Comparison of ENCODE assay signal across 25 cellular contexts in the genomic region with DNA sequence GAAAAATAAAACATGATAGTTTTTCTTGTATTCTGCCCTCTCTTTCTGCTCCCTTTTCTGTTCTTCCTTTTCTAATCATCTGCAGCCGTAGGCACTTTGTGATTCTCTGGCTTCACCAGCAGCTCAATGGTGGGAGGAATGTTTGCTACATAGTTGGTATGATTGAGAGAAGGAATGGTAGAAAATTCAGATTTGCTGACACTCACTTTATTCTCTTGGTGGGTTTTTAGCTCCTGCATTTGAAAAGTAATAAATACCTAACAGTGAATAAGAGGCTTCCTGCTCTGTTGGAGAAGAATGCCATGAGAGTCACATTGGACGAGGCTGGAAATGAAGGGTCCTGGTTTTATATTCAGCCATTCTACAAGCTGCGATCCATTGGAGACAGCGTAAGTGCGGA.
DNase-seq lines count a peak whose midpoint lies in the region; ATAC-seq, FAIRE-seq and TF ChIP-seq lines count a peak whose summit lies in the region.
"Had no signal": no experiment of that assay in that cellular context is flagged by ENCODE, and none has a peak within 500 bp of the region (broad histone marks: within the 10 kb centered on the region; RNA-seq: fewer than 3 reads in every experiment).

No MANE protein-coding gene starts in this region.

- no peak for TF ChIP-seq POLR2A in K562 (conservative IDR thresholded peaks at IDR 0.05)
- no peak for TF ChIP-seq POLR2A in gastroesophageal sphincter (IDR thresholded peaks at IDR 0.05)
- TF ChIP-seq POLR2A in sigmoid colon (IDR thresholded peaks at IDR 0.05): no peak

- CTCF ChIA-PET in K562 (lab: Yijun Ruan, JAX; ENCODE audit: low intra/inter-chr PET ratio): no interaction called here

- peaks cover 14% of the 10 kb centered on the region for H3K36me3 Mint-ChIP-seq in activated naive CD4-positive, alpha-beta T cell treated with anti-CD3 and anti-CD28 coated beads, Interleukin-2, amount 50 U/mL, for 24 hours
- peaks cover 0 to 7% of the 10 kb centered on the region in 2 donors for H3K36me3 Mint-ChIP-seq in activated naive CD4-positive, alpha-beta T cell treated with anti-CD3 and anti-CD28 coated beads, Interleukin-2, amount 50 U/mL, for 72 hours
- peaks cover 48% of the 10 kb centered on the region for H3K36me3 Mint-ChIP-seq in activated naive CD8-positive, alpha-beta T cell treated with anti-CD3 and anti-CD28 coated beads, Interleukin-2, amount 50 U/mL, for 24 hours (ENCODE audit: low read depth)

- no peak for FAIRE-seq in K562 (lab: Jason Lieb, UNC)
- FAIRE-seq: A204.1, GM12891, GM18507 had no signal

- no peak overlapping the region for H2AFZ ChIP-seq in K562 (ENCODE audit: low read depth, low read length)

- DNase-seq in activated naive CD4-positive, alpha-beta T cell treated with anti-CD3 and anti-CD28 coated beads, Interleukin-2, amount 50 U/mL, for 72 hours (ENCODE audit: low spot score in 2 of 2): no peak
- DNase-seq in K562 (ENCODE audit: extremely low read depth in 1 of 4, low spot score in 3 of 4) (no peak), sigmoid colon (no peak), C1 segment of cervical spinal cord (lab: John Stamatoyannopoulos, UW) (no peak), UCSD-AML1 (lab: John Stamatoyannopoulos, UW; ENCODE audit: unreplicated experiment) (no peak)
- no peak for DNase-seq in activated naive CD8-positive, alpha-beta T cell treated with anti-CD3 and anti-CD28 coated beads, Interleukin-2, amount 50 U/mL, for 24 hours
- DNase-seq: ACHN; AML-193; BE2C; Calu3; CD4-positive, alpha-beta memory T cell; COR-L47; DMS53; DMS79 treated with DMSO at 0.1 percent for 48 hours; GF-D8; GOT3; H9 had no signal

- ATAC-seq in activated naive CD4-positive, alpha-beta T cell treated with anti-CD3 and anti-CD28 coated beads, Interleukin-2, amount 50 U/mL, for 72 hours: no peak
- no peak for ATAC-seq in K562
- ATAC-seq in gastroesophageal sphincter: no peak
- no peak for ATAC-seq in activated naive CD8-positive, alpha-beta T cell treated with anti-CD3 and anti-CD28 coated beads, Interleukin-2, amount 50 U/mL, for 24 hours
- ATAC-seq: HCT116 had no signal

- H3K27me3 ChIP-seq in K562 (ENCODE audit: control insufficient read depth in 2 of 2, insufficient read depth in 2 of 2, low read length in 2 of 2) (no peaks in the 10 kb centered on the region), gastroesophageal sphincter (no peaks in the 10 kb centered on the region), sigmoid colon (no peaks in the 10 kb centered on the region)
- H3K27me3 ChIP-seq: BE2C; BLaER1 treated with 17β-estradiol and CSF1 and Interleukin-3, amounts not matched to agents 10 nM and 100 nM had no signal

- peaks cover 9% of the 10 kb centered on the region for H3K36me3 ChIP-seq in K562 (ENCODE audit: control insufficient read depth, insufficient read depth, low read length)
- H3K36me3 ChIP-seq in gastroesophageal sphincter: peaks cover 0 to 44% of the 10 kb centered on the region in 2 donors
- H3K36me3 ChIP-seq in sigmoid colon: peaks cover 0 to 64% (median 12%) of the 10 kb centered on the region in 4 donors

- H3K9me1 ChIP-seq in K562 (ENCODE audit: control insufficient read depth, insufficient read depth, low read length): no peaks in the 10 kb centered on the region

- TF ChIP-seq EP300 in K562 (IDR thresholded peaks at IDR 0.05; ENCODE audit: low read length) (no peak), gastroesophageal sphincter (IDR thresholded peaks at IDR 0.05) (no peak), sigmoid colon (IDR thresholded peaks at IDR 0.05) (no peak)

- peaks cover 19% of the 10 kb centered on the region for H3K4me1 Mint-ChIP-seq in activated naive CD4-positive, alpha-beta T cell treated with anti-CD3 and anti-CD28 coated beads, Interleukin-2, amount 50 U/mL, for 24 hours
- H3K4me1 Mint-ChIP-seq in activated naive CD8-positive, alpha-beta T cell treated with anti-CD3 and anti-CD28 coated beads, Interleukin-2, amount 50 U/mL, for 24 hours: no peaks in the 10 kb centered on the region
- H3K4me1 Mint-ChIP-seq: H9 had no signal

- no peaks in the 10 kb centered on the region for H3K27me3 Mint-ChIP-seq in activated naive CD4-positive, alpha-beta T cell treated with anti-CD3 and anti-CD28 coated beads, Interleukin-2, amount 50 U/mL, for 24 hours
- no peaks in the 10 kb centered on the region for H3K27me3 Mint-ChIP-seq in activated naive CD8-positive, alpha-beta T cell treated with anti-CD3 and anti-CD28 coated beads, Interleukin-2, amount 50 U/mL, for 24 hours
- H3K27me3 Mint-ChIP-seq: CD4-positive, alpha-beta memory T cell had no signal

- H3K4me1 ChIP-seq in K562 (replicated peaks in 1 of 2; ENCODE audit: control insufficient read depth in 2 of 2, insufficient read depth in 2 of 2, low read length in 2 of 2) (peaks cover 3 to 17% of the 10 kb centered on the region in 2 experiments; a peak in 3 of 5 replicates), gastroesophageal sphincter (peaks cover 0 to 47% (median 15%) of the 10 kb centered on the region in 3 donors), sigmoid colon (no peaks in the 10 kb centered on the region)
- H3K4me1 ChIP-seq: BE2C; BLaER1 treated with 17β-estradiol and CSF1 and Interleukin-3, amounts not matched to agents 10 nM and 100 nM had no signal

- H4K20me1 ChIP-seq in K562 (replicated peaks; ENCODE audit: control insufficient read depth, insufficient read depth, low read length): 0 out of 2 replicates have a peak, but pooled peaks cover 3% of the 10 kb centered on the region
- H4K20me1 ChIP-seq: BLaER1 treated with 17β-estradiol and CSF1 and Interleukin-3, amounts not matched to agents 10 nM and 100 nM had no signal

- no peak for TF ChIP-seq RAD21 in K562 (CRISPR knock-in tag; conservative IDR thresholded peaks at IDR 0.05 in 1 of 2, IDR thresholded peaks at IDR 0.05 in 1 of 2)

- H3K27ac ChIP-seq in K562 (ENCODE audit: extremely low read depth, low read depth, low read length): no peak overlapping the region
- H3K27ac ChIP-seq in gastroesophageal sphincter: peak overlapping the region; percentile 71 to 88 (median 80)
- H3K27ac ChIP-seq in sigmoid colon: peak overlapping the region in 3 of 4 donors; percentile 20 to 79 (median 30)
- H3K27ac ChIP-seq: 22Rv1; BLaER1 treated with 17β-estradiol and CSF1 and Interleukin-3, amounts not matched to agents 10 nM and 100 nM had no signal

- H3K9ac ChIP-seq in K562 (ENCODE audit: insufficient read depth in 1 of 2, low read depth in 2 of 2, low read length in 2 of 2): no peak overlapping the region
- H3K9ac ChIP-seq: BLaER1 treated with 17β-estradiol and CSF1 and Interleukin-3, amounts not matched to agents 10 nM and 100 nM had no signal

- no peak overlapping the region for H3K4me3 Mint-ChIP-seq in activated naive CD4-positive, alpha-beta T cell treated with anti-CD3 and anti-CD28 coated beads, Interleukin-2, amount 50 U/mL, for 24 hours
- H3K4me3 Mint-ChIP-seq in activated naive CD8-positive, alpha-beta T cell treated with anti-CD3 and anti-CD28 coated beads, Interleukin-2, amount 50 U/mL, for 24 hours: no peak overlapping the region
- H3K4me3 Mint-ChIP-seq: CD4-positive, alpha-beta memory T cell; H9 had no signal

- H3K9me3 ChIP-seq in K562 (replicated peaks; ENCODE audit: control insufficient read depth, insufficient read depth, low read depth, low read length) (no peaks in the 10 kb centered on the region), gastroesophageal sphincter (no peaks in the 10 kb centered on the region), sigmoid colon (no peaks in the 10 kb centered on the region)
- H3K9me3 ChIP-seq: BE2C had no signal

- peak overlapping the region; percentile 46 for H3K27ac Mint-ChIP-seq in activated naive CD4-positive, alpha-beta T cell treated with anti-CD3 and anti-CD28 coated beads, Interleukin-2, amount 50 U/mL, for 24 hours
- H3K27ac Mint-ChIP-seq in activated naive CD4-positive, alpha-beta T cell treated with anti-CD3 and anti-CD28 coated beads, Interleukin-2, amount 50 U/mL, for 72 hours: no peak overlapping the region
- H3K27ac Mint-ChIP-seq in activated naive CD8-positive, alpha-beta T cell treated with anti-CD3 and anti-CD28 coated beads, Interleukin-2, amount 50 U/mL, for 24 hours: no peak overlapping the region
- H3K27ac Mint-ChIP-seq: CD4-positive, alpha-beta memory T cell had no signal

- H3K9me3 Mint-ChIP-seq in activated naive CD4-positive, alpha-beta T cell treated with anti-CD3 and anti-CD28 coated beads, Interleukin-2, amount 50 U/mL, for 24 hours: no peaks in the 10 kb centered on the region
- no peaks in the 10 kb centered on the region for H3K9me3 Mint-ChIP-seq in activated naive CD4-positive, alpha-beta T cell treated with anti-CD3 and anti-CD28 coated beads, Interleukin-2, amount 50 U/mL, for 72 hours
- H3K9me3 Mint-ChIP-seq in activated naive CD8-positive, alpha-beta T cell treated with anti-CD3 and anti-CD28 coated beads, Interleukin-2, amount 50 U/mL, for 24 hours: no peaks in the 10 kb centered on the region
- H3K9me3 Mint-ChIP-seq: CD4-positive, alpha-beta memory T cell; H9 had no signal

- in situ Hi-C loops in K562 (cut with MboI): loop anchor here (5.0 kb wide), 1 partner anchor 290 kb away; no protein-coding TSS in a partner anchor

- intact Hi-C loops in K562 (cut with micrococcal nuclease): loop anchor here (5.0 kb wide), 1 partner anchor 45 kb away; no protein-coding TSS in a partner anchor
- intact Hi-C loops in sigmoid colon (cut with DNase I): no loop called here

- no peak for TF ChIP-seq CTCF in K562 (IDR thresholded peaks at IDR 0.05 in 2 of 3, conservative IDR thresholded peaks at IDR 0.05 in 1 of 3; ENCODE audit: insufficient read depth in 2 of 3, low read depth in 1 of 3, low read length in 3 of 3)
- no peak for TF ChIP-seq CTCF in gastroesophageal sphincter (IDR thresholded peaks at IDR 0.05)
- TF ChIP-seq CTCF in sigmoid colon (IDR thresholded peaks at IDR 0.05): no peak

- BruUV-seq in K562 (replicated peaks; lab: Mats Ljungman, UMichigan): no TSS peak

- POLR2A ChIA-PET in K562 (lab: Yijun Ruan, JAX): interaction anchor here (0.8 kb wide), 1 partner anchor 14 kb away, joined by 3 read pairs; no protein-coding TSS in a partner anchor

- H3K4me2 ChIP-seq in K562 (ENCODE audit: insufficient read depth, low read length): no peak overlapping the region
- H3K4me2 ChIP-seq: BLaER1 treated with 17β-estradiol and CSF1 and Interleukin-3, amounts not matched to agents 10 nM and 100 nM had no signal

- 96% methylated on average over 5 of the region's 5 CpGs for WGBS in K562 (ENCODE audit: insufficient coverage, low coverage, missing lambda C conversion rate)
- WGBS in gastroesophageal sphincter (ENCODE audit: low coverage in 1 of 2), 2 donors: 58 to 59% methylated on average over 5 of the region's 5 CpGs
- WGBS in sigmoid colon, 2 donors: 95 to 96% methylated on average over 5 of the region's 5 CpGs

- H3K79me2 ChIP-seq in K562 (ENCODE audit: control insufficient read depth, insufficient read depth, low read length): no peaks in the 10 kb centered on the region

- H3K4me3 ChIP-seq in K562 (no peak overlapping the region), gastroesophageal sphincter (no peak overlapping the region), sigmoid colon (no peak overlapping the region)
- H3K4me3 ChIP-seq: BLaER1 treated with 17β-estradiol and CSF1 and Interleukin-3, amounts not matched to agents 10 nM and 100 nM had no signal

TF ChIP-seq in K562, 482 proteins besides CTCF, POLR2A, EP300 and RAD21 (continues in another document):
- TF ChIP-seq MAFF (IDR thresholded peaks at IDR 0.05; ENCODE audit: low read length): peak; percentile 48; the same call in 1 of the 2 replicates
